ENCODE assay signal across 14 cellular contexts in genomic region chr11:19652976-19653375, GRCh38.
DNase-seq lines count a peak whose midpoint lies in the region; ATAC-seq lines count a peak whose summit lies in the region.
"Had no signal": no experiment of that assay in that cellular context is flagged by ENCODE, and none has a peak within 500 bp of the region (broad histone marks: within the 10 kb centered on the region; RNA-seq: fewer than 3 reads in every experiment).

No MANE protein-coding gene starts in this region.

- ATAC-seq in stimulated activated naive CD8-positive, alpha-beta T cell treated with anti-CD3 and anti-CD28 coated beads, Interleukin-15, Interleukin-2, amounts not matched to agents 100 U/mL and 50 U/mL, for 24 hours = no peak

- peak; percentile 77 for DNase-seq in DMS79 treated with DMSO at 0.1 percent for 48 hours (lab: John Stamatoyannopoulos, UW)
- DNase-seq in NCI-H187 treated with DMSO at 0.1 percent for 48 hours (lab: John Stamatoyannopoulos, UW) = peak; percentile 76
- DNase-seq in kidney tubule cell (ENCODE audit: low spot score) = peak; percentile 43
- DNase-seq in retina = peak; percentile 78
- DNase-seq in stimulated activated naive CD8-positive, alpha-beta T cell treated with anti-CD3 and anti-CD28 coated beads, Interleukin-15, Interleukin-2, amounts not matched to agents 100 U/mL and 50 U/mL, for 24 hours = no peak
- no peak for DNase-seq in NCI-H526 treated with DMSO at 0.1 percent for 48 hours (lab: John Stamatoyannopoulos, UW)
- DNase-seq in NCI-H2081 (lab: John Stamatoyannopoulos, UW) = no peak
- DNase-seq: BE2C, H9, HFFc6, Kasumi-1, NCI-H1694 treated with DMSO at 0.1 percent for 48 hours, NCI-H345, SHP77 had no signal

Comparison
In these comparisons a context has a peak if more than half of its experiments do, and no peak if none do; other contexts are left out.
1. DNase-seq: peak in DMS79 treated with DMSO at 0.1 percent for 48 hours (single experiment), NCI-H187 treated with DMSO at 0.1 percent for 48 hours (single experiment), kidney tubule cell (single experiment) and retina (single experiment); none in stimulated activated naive CD8-positive, alpha-beta T cell treated with anti-CD3 and anti-CD28 coated beads, Interleukin-15, Interleukin-2, amounts not matched to agents 100 U/mL and 50 U/mL, for 24 hours (single experiment), NCI-H526 treated with DMSO at 0.1 percent for 48 hours (single experiment) and NCI-H2081 (0 of 2).